In genomic region chr20:63741676-63742380, GRCh38 we compare ENCODE assay signal across 7 cellular contexts. TPM values are rescaled to one million over a fixed set of nuclear protein-coding genes. Genes with fewer than 3 reads are reported as not detected.
A peak's percentile ranks its signal among the peaks of the same experiment; 100 is the strongest.
DNase-seq lines count a peak whose midpoint lies in the region; ATAC-seq and TF ChIP-seq lines count a peak whose summit lies in the region.
"Had no signal": no experiment of that assay in that cellular context is flagged by ENCODE, and none has a peak within 500 bp of the region (broad histone marks: within the 10 kb centered on the region; RNA-seq: fewer than 3 reads in every experiment).

No MANE protein-coding gene starts in this region.

- peaks cover 17% of the 10 kb centered on the region for H3K36me3 Mint-ChIP-seq in stimulated activated effector memory CD8-positive, alpha-beta T cell treated with anti-CD3 and anti-CD28 coated beads, Interleukin-12 subunit alpha, Interleukin-12 subunit beta, amount 100 ng/mL, for 72 hours

- H3K27ac Mint-ChIP-seq in stimulated activated effector memory CD8-positive, alpha-beta T cell treated with anti-CD3 and anti-CD28 coated beads, Interleukin-12 subunit alpha, Interleukin-12 subunit beta, amount 100 ng/mL, for 72 hours, result no peak overlapping the region

- no peak for TF ChIP-seq CTCF in Loucy (conservative IDR thresholded peaks at IDR 0.05; ENCODE audit: low read length)
- no peak for TF ChIP-seq CTCF in epithelial cell of proximal tubule (conservative IDR thresholded peaks at IDR 0.05; ENCODE audit: low read depth, low read length)

- H3K79me2 ChIP-seq in Loucy (ENCODE audit: insufficient read depth, low read length), result peaks cover 36% of the 10 kb centered on the region

- H4K20me1 ChIP-seq in Loucy (ENCODE audit: insufficient read depth, low read length, poor library complexity, severe bottlenecking), result peaks cover 32% of the 10 kb centered on the region

- H3K4me2 ChIP-seq in Loucy (ENCODE audit: low read depth, low read length, poor library complexity, severe bottlenecking), result peak overlapping the region; percentile 73

- H3K4me3 ChIP-seq in Loucy (ENCODE audit: low read length, poor library complexity, severe bottlenecking) (peak overlapping the region; percentile 88), epithelial cell of proximal tubule (ENCODE audit: low read depth, low read length) (peak overlapping the region; percentile 68)

- no peaks in the 10 kb centered on the region for H3K9me3 ChIP-seq in Loucy (ENCODE audit: insufficient read depth, low read depth, low read length)

- peak overlapping the region; percentile 55 for H3K4me3 Mint-ChIP-seq in stimulated activated effector memory CD8-positive, alpha-beta T cell treated with anti-CD3 and anti-CD28 coated beads, Interleukin-12 subunit alpha, Interleukin-12 subunit beta, amount 100 ng/mL, for 72 hours

- H2AFZ ChIP-seq in Loucy (ENCODE audit: low read length), result no peak overlapping the region

- H3K9me2 ChIP-seq in Loucy (replicated peaks; ENCODE audit: low read depth, low read length), result no peaks in the 10 kb centered on the region

- H3F3A ChIP-seq in Loucy (ENCODE audit: low read depth), result 0 out of 2 replicates have a peak, but pooled peaks cover 7% of the 10 kb centered on the region

- peaks cover 23% of the 10 kb centered on the region for H3K4me1 ChIP-seq in Loucy (ENCODE audit: insufficient read depth, low read length, poor library complexity, severe bottlenecking)

- peaks cover 13% of the 10 kb centered on the region; the same call in 1 of the 2 replicates for H3K36me3 ChIP-seq in Loucy (ENCODE audit: insufficient read depth, low read length)

- H3K9ac ChIP-seq in Loucy (ENCODE audit: low read depth, low read length, poor library complexity, severe bottlenecking), result peak overlapping the region; percentile 92

- no peaks in the 10 kb centered on the region for H3K9me3 Mint-ChIP-seq in stimulated activated effector memory CD8-positive, alpha-beta T cell treated with anti-CD3 and anti-CD28 coated beads, Interleukin-12 subunit alpha, Interleukin-12 subunit beta, amount 100 ng/mL, for 72 hours

- DNase-seq in epithelial cell of proximal tubule (ENCODE audit: low read depth), result no peak
- no peak for DNase-seq in stimulated activated effector memory CD8-positive, alpha-beta T cell treated with anti-CD3 and anti-CD28 coated beads, Interleukin-12 subunit alpha, Interleukin-12 subunit beta, amount 100 ng/mL, for 72 hours (ENCODE audit: low spot score in 2 of 2)
- DNase-seq in iPS-NIHi11 (ENCODE audit: low spot score), result no peak
- DNase-seq: NK-92 treated with Interleukin-12 subunit alpha and Interleukin-12 subunit beta, amount 100 ng/mL, for 24 hours had no signal

- ATAC-seq in stimulated activated effector memory CD8-positive, alpha-beta T cell treated with anti-CD3 and anti-CD28 coated beads, Interleukin-12 subunit alpha, Interleukin-12 subunit beta, amount 100 ng/mL, for 72 hours, result no peak
- no peak for ATAC-seq in GM18867 (IDR thresholded peaks at IDR 0.05; ENCODE audit: unreplicated experiment)
- ATAC-seq in GM18498 (IDR thresholded peaks at IDR 0.05; ENCODE audit: unreplicated experiment), result no peak

- no peaks in the 10 kb centered on the region for H3K27me3 ChIP-seq in Loucy (ENCODE audit: insufficient read depth, low read length, poor library complexity, severe bottlenecking)

- peaks cover 4% of the 10 kb centered on the region for H3K4me1 Mint-ChIP-seq in stimulated activated effector memory CD8-positive, alpha-beta T cell treated with anti-CD3 and anti-CD28 coated beads, Interleukin-12 subunit alpha, Interleukin-12 subunit beta, amount 100 ng/mL, for 72 hours

RNA-seq across cellular contexts. Expression of gene SLC2A4RG, which starts 2.3 kb away (rescaled TPM):
- 91.5 and 91.9 TPM in 2 replicates for total RNA-seq in epithelial cell of proximal tubule

RNA-seq across cellular contexts. Expression of gene LIME1, which starts 5.4 kb away (rescaled TPM):
- 6.5 and 19.1 TPM in 2 replicates for total RNA-seq in epithelial cell of proximal tubule

RNA-seq across cellular contexts. Expression of gene ZGPAT, which starts 34.0 kb away (rescaled TPM):
- 36.5 and 57.2 TPM in 2 replicates for total RNA-seq in epithelial cell of proximal tubule

RNA-seq across cellular contexts. Expression of gene ARFRP1, which starts 34.1 kb away (rescaled TPM):
- total RNA-seq in epithelial cell of proximal tubule, result 42.1 and 49.0 TPM in 2 replicates

RNA-seq across cellular contexts. Expression of gene TNFRSF6B, which starts 45.4 kb away (rescaled TPM):
- total RNA-seq in epithelial cell of proximal tubule, result 509 and 817 TPM in 2 replicates
